ENCODE assay signal across 13 cellular contexts in genomic region chr13:112849500-112849899, GRCh38.
DNase-seq lines count a peak whose midpoint lies in the region; ATAC-seq and TF ChIP-seq lines count a peak whose summit lies in the region.
"Had no signal": no experiment of that assay in that cellular context is flagged by ENCODE, and none has a peak within 500 bp of the region (broad histone marks: within the 10 kb centered on the region; RNA-seq: fewer than 3 reads in every experiment).

No MANE protein-coding gene starts in this region.

- POLR2A ChIA-PET in CD4-positive, alpha-beta T cell (lab: Charles Lee) = no interaction called here

- no peaks in the 10 kb centered on the region for H3K9me3 Mint-ChIP-seq in CD4-positive, alpha-beta T cell
- H3K9me3 Mint-ChIP-seq: stimulated activated naive B cell treated with anti-CD40 and anti-IgM and Interleukin-4, amounts not matched to agents 10 μg/mL and 1 μg/mL and 100 μg/mL, for 72 hours had no signal

- no peak overlapping the region for H3K27ac Mint-ChIP-seq in CD4-positive, alpha-beta T cell
- H3K27ac Mint-ChIP-seq: CD14-positive monocyte; stimulated activated naive B cell treated with anti-CD40 and anti-IgM and Interleukin-4, amounts not matched to agents 10 μg/mL and 1 μg/mL and 100 μg/mL, for 72 hours; T-helper 17 cell had no signal

- peaks cover 80% of the 10 kb centered on the region for H3K36me3 Mint-ChIP-seq in CD4-positive, alpha-beta T cell (ENCODE audit: low read depth)

- H3K4me1 Mint-ChIP-seq in CD4-positive, alpha-beta T cell (ENCODE audit: low read depth) = no peaks in the 10 kb centered on the region
- H3K4me1 Mint-ChIP-seq: CD14-positive monocyte had no signal

- no peaks in the 10 kb centered on the region for H3K27me3 Mint-ChIP-seq in CD4-positive, alpha-beta T cell
- H3K27me3 Mint-ChIP-seq: stimulated activated naive B cell treated with anti-CD40 and anti-IgM and Interleukin-4, amounts not matched to agents 10 μg/mL and 1 μg/mL and 100 μg/mL, for 72 hours; T-helper 17 cell had no signal

- H3K4me3 Mint-ChIP-seq in CD4-positive, alpha-beta T cell = no peak overlapping the region
- H3K4me3 Mint-ChIP-seq: CD14-positive monocyte; stimulated activated naive B cell treated with anti-CD40 and anti-IgM and Interleukin-4, amounts not matched to agents 10 μg/mL and 1 μg/mL and 100 μg/mL, for 72 hours; T-helper 17 cell had no signal

- peaks cover 2% of the 10 kb centered on the region; the same call in 1 of the 2 replicates for H3K36me3 ChIP-seq in RWPE2 (ENCODE audit: low read depth)
- H3K36me3 ChIP-seq in effector memory CD4-positive, alpha-beta T cell (ENCODE audit: control insufficient read depth, insufficient read depth, low read length) = peaks cover 17% of the 10 kb centered on the region

- H3K9me3 ChIP-seq in RWPE2 (ENCODE audit: severe bottlenecking) = no peaks in the 10 kb centered on the region
- no peaks in the 10 kb centered on the region for H3K9me3 ChIP-seq in effector memory CD4-positive, alpha-beta T cell (ENCODE audit: control insufficient read depth, low read length)
- H3K9me3 ChIP-seq in CD4-positive, alpha-beta T cell (ENCODE audit: control insufficient read depth, low read length) = no peaks in the 10 kb centered on the region

- DNase-seq in DMS79 treated with DMSO at 0.1 percent for 48 hours (lab: John Stamatoyannopoulos, UW) = peak; percentile 100
- peak; percentile 100 for DNase-seq in NCI-H146 (lab: John Stamatoyannopoulos, UW)
- peak; percentile 45 for DNase-seq in RWPE2 (ENCODE audit: low spot score)
- DNase-seq in lung microvascular endothelial cell (ENCODE audit: low read depth in 2 of 2) = peak; percentile 41 to 53
- DNase-seq in effector memory CD4-positive, alpha-beta T cell = no peak
- no peak for DNase-seq in stimulated activated CD4-positive, alpha-beta T cell treated with anti-CD3 and anti-CD28 coated beads, Interleukin-2, amount 100 ng/mL, for 24 hours
- DNase-seq in CD4-positive, alpha-beta T cell = no peak
- DNase-seq: NCI-H446; stimulated activated naive B cell treated with anti-CD40 and anti-IgM and Interleukin-4, amounts not matched to agents 10 μg/mL and 1 μg/mL and 100 μg/mL, for 72 hours; T-helper 17 cell had no signal

- no peaks in the 10 kb centered on the region for H3K27me3 ChIP-seq in RWPE2 (ENCODE audit: insufficient read depth, poor library complexity, severe bottlenecking)
- no peaks in the 10 kb centered on the region for H3K27me3 ChIP-seq in effector memory CD4-positive, alpha-beta T cell (replicated peaks; ENCODE audit: control insufficient read depth, insufficient read depth, low read length, poor library complexity, severe bottlenecking)
- no peaks in the 10 kb centered on the region for H3K27me3 ChIP-seq in CD4-positive, alpha-beta T cell (ENCODE audit: control insufficient read depth, insufficient read depth, low read length)

- CTCF ChIA-PET in CD4-positive, alpha-beta T cell (lab: Charles Lee) = no interaction called here

- TF ChIP-seq CTCF in RWPE2 (IDR thresholded peaks at IDR 0.05; ENCODE audit: poor library complexity, severe bottlenecking) = no peak
- no peak for TF ChIP-seq CTCF in CD4-positive, alpha-beta T cell (IDR thresholded peaks at IDR 0.05)

- ATAC-seq in RWPE2 (ENCODE audit: low read depth) = no peak
- ATAC-seq in HG03097 (IDR thresholded peaks at IDR 0.05; ENCODE audit: low FRiP score, unreplicated experiment) = no peak
- no peak for ATAC-seq in CD4-positive, alpha-beta T cell (ENCODE audit: poor library complexity)
- ATAC-seq: T-helper 17 cell had no signal

- no peaks in the 10 kb centered on the region for H3K4me1 ChIP-seq in RWPE2 (ENCODE audit: insufficient read depth, poor library complexity, severe bottlenecking)
- H3K4me1 ChIP-seq in effector memory CD4-positive, alpha-beta T cell (ENCODE audit: control insufficient read depth, insufficient read depth, low read length, poor library complexity, severe bottlenecking) = no peaks in the 10 kb centered on the region

- H3K27ac ChIP-seq in RWPE2 (ENCODE audit: poor library complexity, severe bottlenecking) = no peak overlapping the region
- no peak overlapping the region for H3K27ac ChIP-seq in effector memory CD4-positive, alpha-beta T cell (ENCODE audit: insufficient read depth, low read length, poor library complexity, severe bottlenecking)
- H3K27ac ChIP-seq in CD4-positive, alpha-beta T cell (ENCODE audit: low read depth, low read length) = no peak overlapping the region

- intact Hi-C loops in CD4-positive, alpha-beta T cell (cut with DNase I, micrococcal nuclease) = no loop called here

- no peak overlapping the region for H3K4me3 ChIP-seq in RWPE2 (ENCODE audit: severe bottlenecking)
- no peak overlapping the region for H3K4me3 ChIP-seq in effector memory CD4-positive, alpha-beta T cell (ENCODE audit: insufficient read depth, low read depth, low read length, poor library complexity, severe bottlenecking)
- H3K4me3 ChIP-seq: smooth muscle cell had no signal

Comparison
In these comparisons a context has a peak if more than half of its experiments do, and no peak if none do; other contexts are left out.
1. DNase-seq: peak in DMS79 treated with DMSO at 0.1 percent for 48 hours (single experiment), NCI-H146 (single experiment), RWPE2 (single experiment) and lung microvascular endothelial cell (2 of 2); none in effector memory CD4-positive, alpha-beta T cell (0 of 3), stimulated activated CD4-positive, alpha-beta T cell treated with anti-CD3 and anti-CD28 coated beads, Interleukin-2, amount 100 ng/mL, for 24 hours (0 of 2) and CD4-positive, alpha-beta T cell (0 of 10).